In genomic region chr12:66653801-66654200, GRCh38 we compare ENCODE assay signal across 28 cellular contexts. TPM values are rescaled to one million over a fixed set of nuclear protein-coding genes. Genes with fewer than 3 reads are reported as not detected.
A peak's percentile ranks its signal among the peaks of the same experiment; 100 is the strongest.
DNase-seq lines count a peak whose midpoint lies in the region; FAIRE-seq and TF ChIP-seq lines count a peak whose summit lies in the region.
"Had no signal": no experiment of that assay in that cellular context is flagged by ENCODE, and none has a peak within 500 bp of the region (broad histone marks: within the 10 kb centered on the region; RNA-seq: fewer than 3 reads in every experiment).

No MANE protein-coding gene starts in this region.

- no peak overlapping the region for H2BK5ac ChIP-seq in H9 (ENCODE audit: insufficient read length, low read length)

- H4K8ac ChIP-seq in H9 (replicated peaks; ENCODE audit: insufficient read length, low read depth, low read length), result no peak overlapping the region

- no peak overlapping the region for H3K27ac Mint-ChIP-seq in H9
- no peak overlapping the region for H3K27ac Mint-ChIP-seq in endodermal cell
- H3K27ac Mint-ChIP-seq in activated T-cell treated with anti-CD3 and anti-CD28 coated beads, Interleukin-2, amount 50 U/mL, for 24 hours, result no peak overlapping the region
- H3K27ac Mint-ChIP-seq: CD4-positive, alpha-beta T cell had no signal

- no peak overlapping the region for H2AFZ ChIP-seq in H9 (ENCODE audit: low read length)

- no peak overlapping the region for H3K4me3 Mint-ChIP-seq in H9
- no peak overlapping the region for H3K4me3 Mint-ChIP-seq in endodermal cell
- H3K4me3 Mint-ChIP-seq in activated T-cell treated with anti-CD3 and anti-CD28 coated beads, Interleukin-2, amount 50 U/mL, for 24 hours, result no peak overlapping the region
- H3K4me3 Mint-ChIP-seq: CD4-positive, alpha-beta T cell had no signal

- no peak overlapping the region for H3K27ac ChIP-seq in H9 (ENCODE audit: insufficient read length, low read depth, low read length)
- H3K27ac ChIP-seq in endodermal cell (ENCODE audit: low read depth, low read length), result no peak overlapping the region
- no peak overlapping the region for H3K27ac ChIP-seq in small intestine (ENCODE audit: low read depth in 1 of 2, low read length in 1 of 2)
- H3K27ac ChIP-seq: A549; BLaER1 treated with 17β-estradiol and CSF1 and Interleukin-3, amounts not matched to agents 10 nM and 100 nM; SJSA1 had no signal

- no peak overlapping the region for H3K23ac ChIP-seq in H9 (ENCODE audit: insufficient read length, low read depth, low read length)

- H2BK15ac ChIP-seq in H9 (ENCODE audit: low read depth, low read length), result no peak overlapping the region

- H3K9me3 ChIP-seq in H9 (ENCODE audit: control insufficient read depth, low read depth, low read length) (no peaks in the 10 kb centered on the region), endodermal cell (ENCODE audit: control insufficient read depth, low read length) (no peaks in the 10 kb centered on the region), small intestine (ENCODE audit: control insufficient read depth, low read depth) (no peaks in the 10 kb centered on the region)
- H3K9me3 ChIP-seq: A549, SJSA1 had no signal

- no peak overlapping the region for H3K18ac ChIP-seq in H9 (ENCODE audit: insufficient read length, low read depth, low read length)

- no CpG with 5 or more reads among the region's 1 CpG for WGBS in H9 (ENCODE audit: extremely low coverage, insufficient read length, low lambda C conversion rate)
- 18% methylated on average over 1 of the region's 1 CpG; no CpG with 5 or more reads in 1 of the 2 experiments for WGBS in endodermal cell (ENCODE audit: insufficient coverage in 1 of 2, insufficient read length in 1 of 2), 2 experiments
- 53 to 77% (median 63%) methylated on average over 1 of the region's 1 CpG for WGBS in small intestine, 3 donors

- no peaks in the 10 kb centered on the region for H3K79me1 ChIP-seq in H9 (ENCODE audit: insufficient read depth, low read depth, low read length, poor library complexity, severe bottlenecking)

- no peak overlapping the region for H2BK120ac ChIP-seq in H9 (ENCODE audit: low read depth, low read length, poor library complexity, severe bottlenecking)

- H3K36me3 Mint-ChIP-seq in H9 (ENCODE audit: insufficient read depth in 1 of 3, low read depth in 3 of 3), result no peaks in the 10 kb centered on the region
- no peaks in the 10 kb centered on the region for H3K36me3 Mint-ChIP-seq in endodermal cell (ENCODE audit: low read depth)
- H3K36me3 Mint-ChIP-seq in activated T-cell treated with anti-CD3 and anti-CD28 coated beads, Interleukin-2, amount 50 U/mL, for 24 hours (ENCODE audit: low read depth), result no peaks in the 10 kb centered on the region

- H3K4ac ChIP-seq in H9 (ENCODE audit: low read depth, low read length), result no peak overlapping the region

- H4K91ac ChIP-seq in H9 (ENCODE audit: insufficient read length, low read depth, low read length), result no peak overlapping the region

- H3K4me3 ChIP-seq in endodermal cell (ENCODE audit: low read length) (peak overlapping the region; percentile 24), small intestine (ENCODE audit: low read depth in 1 of 2, low read length in 2 of 2) (no peak overlapping the region)
- H3K4me3 ChIP-seq: A549; BLaER1 treated with 17β-estradiol and CSF1 and Interleukin-3, amounts not matched to agents 10 nM and 100 nM; MG63; SJSA1 had no signal

- no peak overlapping the region for H3K56ac ChIP-seq in H9 (ENCODE audit: insufficient read length, low read depth, low read length)

- H3K4me1 ChIP-seq in H9 (ENCODE audit: insufficient read depth, low read length), result no peaks in the 10 kb centered on the region; the same call in 1 of the 2 replicates
- H3K4me1 ChIP-seq in endodermal cell (ENCODE audit: control insufficient read depth, insufficient read depth, low read length), result peaks cover 4% of the 10 kb centered on the region
- H3K4me1 ChIP-seq in small intestine (ENCODE audit: control insufficient read depth in 2 of 2, insufficient read depth in 1 of 2, low read depth in 1 of 2, low read length in 1 of 2), result no peaks in the 10 kb centered on the region
- H3K4me1 ChIP-seq: A549; BLaER1 treated with 17β-estradiol and CSF1 and Interleukin-3, amounts not matched to agents 10 nM and 100 nM; SJSA1 had no signal

- FAIRE-seq in small intestine (lab: Jason Lieb, UNC), result no peak
- FAIRE-seq: A549, D721Med, G401.6, HTR-8/SVneo had no signal

- H3K27me3 ChIP-seq in H9 (ENCODE audit: insufficient read depth, low read length) (no peaks in the 10 kb centered on the region), endodermal cell (ENCODE audit: control insufficient read depth, insufficient read depth, low read length, poor library complexity, severe bottlenecking) (no peaks in the 10 kb centered on the region), small intestine (ENCODE audit: control insufficient read depth in 2 of 2, insufficient read depth in 2 of 2, low read length in 2 of 2) (no peaks in the 10 kb centered on the region)
- H3K27me3 ChIP-seq: BLaER1 treated with 17β-estradiol and CSF1 and Interleukin-3, amounts not matched to agents 10 nM and 100 nM; MG63 had no signal

- H3T11ph ChIP-seq in H9 (ENCODE audit: low read length), result no peak overlapping the region

- DNase-seq in H9 (peak; percentile 49), endodermal cell (peak; percentile 73), iPS-NIHi7 (ENCODE audit: extremely low spot score) (peak; percentile 44), activated T-cell treated with anti-CD3 and anti-CD28 coated beads for 4 hours (no peak), small intestine (no peak), NCI-H2227 treated with DMSO at 0.1 percent for 48 hours (lab: John Stamatoyannopoulos, UW) (no peak)
- no peak for DNase-seq in activated T-cell treated with anti-CD3 and anti-CD28 coated beads, Interleukin-2, amount 50 U/mL, for 24 hours
- DNase-seq: AML-193; CD4-positive, alpha-beta T cell; GOT3; KBM-7; MG63; NCI-H1105 treated with DMSO at 0.1 percent for 48 hours; NCI-H146; NCI-H1930; NCI-H2107; NCI-H446 treated with DMSO at 0.1 percent for 48 hours; NCI-H526; NCI-H82; NK-92 treated with Interleukin-12 subunit alpha and Interleukin-12 subunit beta, amount 100 ng/mL, for 24 hours; Right ventricle myocardium superior; RPMI8226 had no signal

- H3K27me3 Mint-ChIP-seq in H9 (ENCODE audit: low read depth) (no peaks in the 10 kb centered on the region), endodermal cell (ENCODE audit: insufficient read depth) (no peaks in the 10 kb centered on the region)
- H3K27me3 Mint-ChIP-seq in activated T-cell treated with anti-CD3 and anti-CD28 coated beads, Interleukin-2, amount 50 U/mL, for 24 hours, result peaks cover 5% of the 10 kb centered on the region

- H4K5ac ChIP-seq in H9 (ENCODE audit: insufficient read length, low read depth, low read length), result no peak overlapping the region

- H3K9me3 Mint-ChIP-seq in H9, result no peaks in the 10 kb centered on the region
- H3K9me3 Mint-ChIP-seq in endodermal cell, result no peaks in the 10 kb centered on the region
- no peaks in the 10 kb centered on the region for H3K9me3 Mint-ChIP-seq in activated T-cell treated with anti-CD3 and anti-CD28 coated beads, Interleukin-2, amount 50 U/mL, for 24 hours
- H3K9me3 Mint-ChIP-seq: CD4-positive, alpha-beta T cell had no signal

- no peak overlapping the region for H3K4me2 ChIP-seq in H9 (ENCODE audit: insufficient read depth, insufficient read length, low read length)
- H3K4me2 ChIP-seq: A549; BLaER1 treated with 17β-estradiol and CSF1 and Interleukin-3, amounts not matched to agents 10 nM and 100 nM had no signal

- H3K23me2 ChIP-seq in H9 (ENCODE audit: insufficient read length, low read depth, low read length, poor library complexity, severe bottlenecking), result no peaks in the 10 kb centered on the region

- H2AK5ac ChIP-seq in H9 (ENCODE audit: insufficient read length, low read length), result no peak overlapping the region

- TF ChIP-seq CTCF in H9 (conservative IDR thresholded peaks at IDR 0.05), result no peak
- no peak for TF ChIP-seq CTCF in endodermal cell (conservative IDR thresholded peaks at IDR 0.05)

- no peak overlapping the region for H3K9ac ChIP-seq in H9 (ENCODE audit: extremely low read depth, insufficient read length, low read length)
- no peak overlapping the region for H3K9ac ChIP-seq in endodermal cell (ENCODE audit: extremely low read depth, low read length, poor library complexity, severe bottlenecking)
- H3K9ac ChIP-seq: BLaER1 treated with 17β-estradiol and CSF1 and Interleukin-3, amounts not matched to agents 10 nM and 100 nM had no signal

- H2BK20ac ChIP-seq in H9 (ENCODE audit: low read depth, low read length, poor library complexity, severe bottlenecking), result no peak overlapping the region

- H4K20me1 ChIP-seq in H9 (ENCODE audit: control insufficient read depth, insufficient read depth, insufficient read length), result no peaks in the 10 kb centered on the region
- H4K20me1 ChIP-seq: BLaER1 treated with 17β-estradiol and CSF1 and Interleukin-3, amounts not matched to agents 10 nM and 100 nM had no signal

- no peak overlapping the region for H2BK12ac ChIP-seq in H9 (ENCODE audit: insufficient read length, low read depth, low read length)

- no peaks in the 10 kb centered on the region for H3K36me3 ChIP-seq in endodermal cell (ENCODE audit: control insufficient read depth, insufficient read depth, low read length)
- no peaks in the 10 kb centered on the region for H3K36me3 ChIP-seq in small intestine (ENCODE audit: control insufficient read depth in 2 of 2, insufficient read depth in 2 of 2, low read length in 2 of 2)
- H3K36me3 ChIP-seq: BLaER1 treated with 17β-estradiol and CSF1 and Interleukin-3, amounts not matched to agents 10 nM and 100 nM; MG63; SJSA1 had no signal

- H3K14ac ChIP-seq in H9 (ENCODE audit: insufficient read depth, low read length), result no peak overlapping the region

- H3K4me1 Mint-ChIP-seq in H9 (peaks cover 18 to 20% of the 10 kb centered on the region in 2 experiments), endodermal cell (peaks cover 28% of the 10 kb centered on the region)
- H3K4me1 Mint-ChIP-seq in activated T-cell treated with anti-CD3 and anti-CD28 coated beads, Interleukin-2, amount 50 U/mL, for 24 hours (ENCODE audit: low read depth), result no peaks in the 10 kb centered on the region

- no peaks in the 10 kb centered on the region for H3K79me2 ChIP-seq in H9 (ENCODE audit: insufficient read depth, low read length)

RNA-seq across cellular contexts. Expression of gene GRIP1, which starts 25.1 kb away (rescaled TPM):
- total RNA-seq in H9 (2021), result 16.5 and 19.5 TPM in 2 replicates
- total RNA-seq in endodermal cell, result 10 to 100 TPM; 41.0 to 47.6 TPM
- polyA plus RNA-seq in endodermal cell (2013, experiment 1 of 2), result 32.7 TPM
- polyA plus RNA-seq in endodermal cell (2013, experiment 2 of 2), result 26.7 TPM
- under 1 TPM; 0.54 to 0.95 (median 0.67) TPM for polyA plus RNA-seq in small intestine

Comparison
In these comparisons a context has a peak if more than half of its experiments do, and no peak if none do; other contexts are left out.
1. DNase-seq: peak in H9 (single experiment), endodermal cell (single experiment) and iPS-NIHi7 (single experiment); none in activated T-cell treated with anti-CD3 and anti-CD28 coated beads for 4 hours (single experiment), small intestine (single experiment), activated T-cell treated with anti-CD3 and anti-CD28 coated beads, Interleukin-2, amount 50 U/mL, for 24 hours (single experiment) and NCI-H2227 treated with DMSO at 0.1 percent for 48 hours (single experiment).